12 cellular contexts compared by ENCODE assay signal in the genomic region with DNA sequence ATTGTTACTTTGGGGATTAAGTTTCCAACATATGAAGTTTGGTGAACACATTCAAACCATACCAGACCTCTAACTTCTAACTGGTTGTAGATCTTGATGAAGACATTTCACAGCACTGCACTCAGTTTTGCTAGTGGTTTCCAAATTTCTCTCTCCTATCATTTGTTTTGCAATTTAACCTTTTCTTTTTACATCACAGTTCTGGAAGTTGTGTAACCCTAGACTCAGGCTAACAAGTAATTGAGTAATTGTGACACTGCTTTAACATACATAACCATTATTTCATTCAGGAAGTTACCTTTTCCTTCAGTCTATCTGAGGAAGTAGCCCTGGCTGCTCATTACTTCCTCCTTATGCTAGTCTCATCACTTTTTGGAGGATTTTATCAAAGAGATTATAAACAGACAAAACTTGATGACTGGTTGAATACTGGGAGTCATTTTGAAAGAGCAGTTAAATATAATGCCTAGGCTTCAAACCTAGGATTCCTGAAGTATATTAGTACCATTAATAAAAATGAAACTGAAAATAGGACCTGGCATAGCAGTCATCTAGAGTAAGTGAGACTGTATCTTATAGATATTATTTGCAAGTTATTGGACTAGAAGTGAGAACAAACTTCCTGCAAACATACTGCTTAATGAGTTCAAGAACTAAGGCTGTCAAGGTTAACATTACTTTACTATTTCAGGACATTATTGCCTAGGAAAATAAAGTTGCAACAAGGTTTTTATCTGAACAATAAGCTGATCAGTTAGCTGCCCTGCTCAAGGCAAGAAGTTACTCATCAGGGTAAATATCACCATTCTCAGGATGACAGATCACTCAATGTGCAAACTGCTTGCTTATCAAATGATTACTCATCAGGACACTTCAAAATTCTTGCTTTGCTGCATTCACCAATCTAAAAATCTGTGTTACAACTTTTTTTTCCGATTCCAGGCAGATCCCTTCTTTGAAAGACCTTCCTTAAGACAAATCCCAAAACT. TPM values are rescaled to one million over a fixed set of nuclear protein-coding genes. Genes with fewer than 3 reads are reported as not detected.
DNase-seq lines count a peak whose midpoint lies in the region; ATAC-seq and TF ChIP-seq lines count a peak whose summit lies in the region.
"Had no signal": no experiment of that assay in that cellular context is flagged by ENCODE, and none has a peak within 500 bp of the region (broad histone marks: within the 10 kb centered on the region; RNA-seq: fewer than 3 reads in every experiment).

No MANE protein-coding gene starts in this region.

- H3K36me3 Mint-ChIP-seq in immature natural killer cell = no peaks in the 10 kb centered on the region

- no peaks in the 10 kb centered on the region for H3K9me3 ChIP-seq in upper lobe of right lung
- H3K9me3 ChIP-seq: ascending aorta, psoas muscle had no signal

- no peaks in the 10 kb centered on the region for H3K36me3 ChIP-seq in upper lobe of right lung
- H3K36me3 ChIP-seq: ascending aorta had no signal

- no peaks in the 10 kb centered on the region for H3K4me1 ChIP-seq in upper lobe of right lung
- H3K4me1 ChIP-seq: ascending aorta, psoas muscle had no signal

- ATAC-seq in GM18519 (IDR thresholded peaks at IDR 0.05; ENCODE audit: low FRiP score, unreplicated experiment) = peak; percentile 51
- peak; percentile 54 for ATAC-seq in HG02571 (IDR thresholded peaks at IDR 0.05; ENCODE audit: unreplicated experiment)
- ATAC-seq in GM21515 (IDR thresholded peaks at IDR 0.05; ENCODE audit: unreplicated experiment) = no peak
- no peak for ATAC-seq in upper lobe of right lung
- ATAC-seq: psoas muscle had no signal

- H3K27me3 Mint-ChIP-seq in immature natural killer cell (ENCODE audit: low read depth in 3 of 3) = no peaks in the 10 kb centered on the region

- H3K4me3 Mint-ChIP-seq in immature natural killer cell = peak overlapping the region in 1 of 5 donors; percentile 29

- H3K4me3 ChIP-seq in epithelial cell of esophagus (ENCODE audit: low read length) (no peak overlapping the region), upper lobe of right lung (no peak overlapping the region)
- H3K4me3 ChIP-seq: ascending aorta, psoas muscle, SK-N-MC had no signal

- no peak overlapping the region for H3K27ac ChIP-seq in upper lobe of right lung
- H3K27ac ChIP-seq: ascending aorta, psoas muscle, SK-N-MC had no signal

- intact Hi-C loops in upper lobe of right lung (cut with DNase I) = no loop called here

- peak overlapping the region in 2 of 6 donors; percentile 0 to 2 for H3K27ac Mint-ChIP-seq in immature natural killer cell

- H3K4me1 Mint-ChIP-seq in immature natural killer cell = no peaks in the 10 kb centered on the region

- TF ChIP-seq CTCF in epithelial cell of esophagus (IDR thresholded peaks at IDR 0.05; ENCODE audit: insufficient read depth, low read depth, low read length, missing control alignments) (no peak), upper lobe of right lung (IDR thresholded peaks at IDR 0.05) (no peak)

- DNase-seq in Kasumi-1 (lab: John Stamatoyannopoulos, UW) (peak; percentile 1 to 5), epithelial cell of esophagus (ENCODE audit: low read depth) (peak; percentile 43), upper lobe of right lung (no peak), hepatic stellate cell (ENCODE audit: low spot score) (no peak), immature natural killer cell (no peak)
- DNase-seq: hypothalamus, psoas muscle had no signal

- no peaks in the 10 kb centered on the region for H3K9me3 Mint-ChIP-seq in immature natural killer cell

- H3K27me3 ChIP-seq in upper lobe of right lung = no peaks in the 10 kb centered on the region
- H3K27me3 ChIP-seq: ascending aorta had no signal

RNA-seq across cellular contexts. Expression of gene TEX13C, which starts 25.6 kb away (rescaled TPM):
- not detected for total RNA-seq in upper lobe of right lung
- not detected for polyA plus RNA-seq in immature natural killer cell
- total RNA-seq: ascending aorta, psoas muscle had no signal
- polyA plus RNA-seq: psoas muscle had no signal

Comparison
In these comparisons a context has a peak if more than half of its experiments do, and no peak if none do; other contexts are left out.
1. ATAC-seq: peak in GM18519 (single experiment) and HG02571 (single experiment); none in GM21515 (single experiment) and upper lobe of right lung (single experiment).
2. DNase-seq: peak in Kasumi-1 (2 of 2) and epithelial cell of esophagus (single experiment); none in upper lobe of right lung (single experiment), hepatic stellate cell (single experiment) and immature natural killer cell (0 of 3).